Comparison of ENCODE assay signal across 11 cellular contexts in genomic region chr3:45644467-45645201, GRCh38. TPM values are rescaled to one million over a fixed set of nuclear protein-coding genes. Genes with fewer than 3 reads are reported as not detected.
DNase-seq lines count a peak whose midpoint lies in the region; ATAC-seq and TF ChIP-seq lines count a peak whose summit lies in the region.
"Had no signal": no experiment of that assay in that cellular context is flagged by ENCODE, and none has a peak within 500 bp of the region (broad histone marks: within the 10 kb centered on the region; RNA-seq: fewer than 3 reads in every experiment).

No MANE protein-coding gene starts in this region.

- WGBS in mesendoderm (ENCODE audit: extremely low coverage, insufficient coverage, low lambda C conversion rate) = no CpG with 5 or more reads among the region's 12 CpGs

- no peak overlapping the region for H3K56ac ChIP-seq in mesendoderm (ENCODE audit: low read length)

- peaks cover 0 to 14% (median 9%) of the 10 kb centered on the region in 7 donors for H3K9me3 Mint-ChIP-seq in naive B cell

- H3K79me1 ChIP-seq in mesendoderm (ENCODE audit: low read length) = peaks cover 4% of the 10 kb centered on the region

- H4K8ac ChIP-seq in mesendoderm (ENCODE audit: low read depth, low read length) = no peak overlapping the region

- H3K27me3 ChIP-seq in mesendoderm (ENCODE audit: insufficient read depth, low read length, poor library complexity) = no peaks in the 10 kb centered on the region

- H3K18ac ChIP-seq in mesendoderm (ENCODE audit: low read length) = no peak overlapping the region

- peaks cover 22 to 27% of the 10 kb centered on the region in 2 donors for H3K36me3 Mint-ChIP-seq in naive B cell

- peaks cover 2% of the 10 kb centered on the region for H3K79me2 ChIP-seq in mesendoderm (ENCODE audit: control insufficient read depth, insufficient read depth, low read length)

- no peak overlapping the region for H3K4ac ChIP-seq in mesendoderm (ENCODE audit: low read depth, low read length)

- H3K4me1 ChIP-seq in mesendoderm (ENCODE audit: control insufficient read depth, low read depth, low read length) = no peaks in the 10 kb centered on the region

- H3K27me3 Mint-ChIP-seq in naive B cell = no peaks in the 10 kb centered on the region

- H2BK5ac ChIP-seq in mesendoderm (ENCODE audit: low read length) = no peak overlapping the region

- H3K4me2 ChIP-seq in mesendoderm (ENCODE audit: low read length) = no peak overlapping the region

- ATAC-seq in naive B cell (ENCODE audit: low read depth in 2 of 2) (no peak), GM19467 (IDR thresholded peaks at IDR 0.05; ENCODE audit: unreplicated experiment) (no peak), GM21367 (IDR thresholded peaks at IDR 0.05; ENCODE audit: unreplicated experiment) (no peak)

- no peak overlapping the region for H3K9ac ChIP-seq in mesendoderm (ENCODE audit: low read length)

- H3K4me3 Mint-ChIP-seq in naive B cell = no peak overlapping the region
- H3K4me3 Mint-ChIP-seq: activated naive CD4-positive, alpha-beta T cell treated with anti-CD3 and anti-CD28 coated beads for 36 hours had no signal

- peak overlapping the region in 4 of 6 donors; percentile 23 to 82 (median 78) for H3K27ac Mint-ChIP-seq in naive B cell
- H3K27ac Mint-ChIP-seq: activated naive CD4-positive, alpha-beta T cell treated with anti-CD3 and anti-CD28 coated beads for 36 hours had no signal

- TF ChIP-seq CTCF in C4-2B (conservative IDR thresholded peaks at IDR 0.05) = no peak

- H3K27ac ChIP-seq in C4-2B = 0 out of 2 replicates have a peak overlapping the region, but pooled peaks have one; percentile 7
- H3K27ac ChIP-seq in mesendoderm (ENCODE audit: low read depth, low read length) = no peak overlapping the region

- H3K36me3 ChIP-seq in mesendoderm (ENCODE audit: control insufficient read depth, insufficient read depth, low read length) = no peaks in the 10 kb centered on the region

- H2BK120ac ChIP-seq in mesendoderm (ENCODE audit: low read depth, low read length) = no peak overlapping the region

- H3K23ac ChIP-seq in mesendoderm (ENCODE audit: low read length) = no peak overlapping the region

- H2AK5ac ChIP-seq in mesendoderm (ENCODE audit: low read length) = no peak overlapping the region

- DNase-seq in M059J (ENCODE audit: low read depth) (peak; percentile 85), dedifferentiated amniotic fluid mesenchymal stem cell (ENCODE audit: extremely low spot score) (peak; percentile 83), naive B cell (no peak), mesendoderm (no peak), HK-2 (ENCODE audit: unreplicated experiment) (no peak)
- DNase-seq: activated naive CD4-positive, alpha-beta T cell treated with anti-CD3 and anti-CD28 coated beads for 36 hours; GF-D8; H7 had no signal

- H3K4me3 ChIP-seq in mesendoderm (ENCODE audit: low read length) = no peak overlapping the region

- H4K5ac ChIP-seq in mesendoderm (ENCODE audit: low read length) = no peak overlapping the region

- peaks cover 28 to 54% (median 42%) of the 10 kb centered on the region in 3 donors for H3K4me1 Mint-ChIP-seq in naive B cell

- no peak overlapping the region for H2BK15ac ChIP-seq in mesendoderm (replicated peaks; ENCODE audit: low read depth)

RNA-seq across cellular contexts. Expression of gene SACM1L, which starts 44.6 kb away (rescaled TPM):
- total RNA-seq in M059J (2014; rRNA removed; shearing (Covaris generic)) = 11.9 and 20.5 TPM in 2 replicates
- 10 to 100 TPM in 4 of 6 donors, 1 to 10 TPM in 2; 7.3 to 19.2 (median 15.4) TPM for polyA plus RNA-seq in naive B cell (ENCODE audit: low read depth in 6 of 6)
- polyA plus RNA-seq in mesendoderm (2013, experiment 1 of 2) = 32.1 TPM
- polyA plus RNA-seq in mesendoderm (2013, experiment 2 of 2) = 32.5 TPM

RNA-seq across cellular contexts. Expression of gene LIMD1, which starts 50.1 kb away (rescaled TPM):
- 3.9 and 8.6 TPM in 2 replicates for total RNA-seq in M059J (2014; rRNA removed; shearing (Covaris generic))
- polyA plus RNA-seq in naive B cell (ENCODE audit: low read depth in 6 of 6) = 10 to 100 TPM in 5 of 6 donors, 1 to 10 TPM in 1; 7.4 to 32.0 (median 23.8) TPM
- polyA plus RNA-seq in mesendoderm (2013, experiment 1 of 2) = 11.1 TPM
- polyA plus RNA-seq in mesendoderm (2013, experiment 2 of 2) = 11.8 TPM

Comparison
In these comparisons a context has a peak if more than half of its experiments do, and no peak if none do; other contexts are left out.
1. DNase-seq: peak in M059J (single experiment) and dedifferentiated amniotic fluid mesenchymal stem cell (single experiment); none in naive B cell (single experiment), mesendoderm (single experiment) and HK-2 (single experiment).